Comparison of ENCODE assay signal across 10 cellular contexts in genomic region chr14:65109357-65109756, GRCh38.
"Had no signal": no experiment of that assay in that cellular context is flagged by ENCODE, and none has a peak within 500 bp of the region (broad histone marks: within the 10 kb centered on the region; RNA-seq: fewer than 3 reads in every experiment).

No MANE protein-coding gene starts in this region.

- H3K4me3 ChIP-seq: GM23248 had no signal

- H3K36me3 Mint-ChIP-seq: IgD-negative memory B cell had no signal

- H3K27ac Mint-ChIP-seq: IgD-negative memory B cell had no signal

- H3K27ac ChIP-seq: GM23248, HL-60 had no signal

- H3K9me3 Mint-ChIP-seq: H9, IgD-negative memory B cell had no signal

- H3K9ac ChIP-seq: GM23248 had no signal

- H3K4me3 Mint-ChIP-seq: H9 had no signal

- DNase-seq: GM23248, H9, HCEC 1CT, Kasumi-1, KG1 had no signal

- H3K27me3 Mint-ChIP-seq: IgD-negative memory B cell had no signal

- ATAC-seq: HepG2 had no signal

- H2AFZ ChIP-seq: GM23248 had no signal

- FAIRE-seq: H1, H54, HepG2 had no signal
